ENCODE assay signal across 10 cellular contexts in the genomic region with DNA sequence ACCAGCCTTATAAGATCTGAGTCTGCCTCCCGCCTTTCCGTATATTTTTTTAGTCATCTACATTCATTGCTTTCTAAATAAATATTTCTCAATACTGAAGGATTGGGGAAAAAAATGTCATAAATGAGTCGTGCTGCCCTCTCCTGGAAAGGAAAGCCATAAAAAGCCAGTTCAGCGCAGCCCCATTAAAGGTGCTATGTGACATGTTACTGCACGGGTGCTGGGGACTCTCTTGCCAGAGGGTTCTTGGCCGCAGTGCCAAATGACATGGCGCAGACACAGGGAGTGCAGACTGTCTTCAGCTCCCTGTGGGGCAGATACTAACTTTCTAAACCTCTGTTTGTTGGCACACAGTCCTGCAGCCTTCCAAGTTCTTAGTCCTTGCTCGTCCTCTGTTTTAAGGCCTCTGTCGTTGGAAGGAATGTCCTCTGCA. TPM values are rescaled to one million over a fixed set of nuclear protein-coding genes. Genes with fewer than 3 reads are reported as not detected.
A peak's percentile ranks its signal among the peaks of the same experiment; 100 is the strongest.
DNase-seq lines count a peak whose midpoint lies in the region; ATAC-seq and TF ChIP-seq lines count a peak whose summit lies in the region.
"Had no signal": no experiment of that assay in that cellular context is flagged by ENCODE, and none has a peak within 500 bp of the region (broad histone marks: within the 10 kb centered on the region; RNA-seq: fewer than 3 reads in every experiment).

No MANE protein-coding gene starts in this region.

- H3K4me3 Mint-ChIP-seq in Caco-2 (ENCODE audit: unreplicated experiment), result no peak overlapping the region

- ATAC-seq in HG02642 (IDR thresholded peaks at IDR 0.05; ENCODE audit: poor library complexity, unreplicated experiment), result no peak

- DNase-seq in Caco-2, result peak in 1 of 2 experiments; percentile 49
- DNase-seq in M059J (ENCODE audit: low read depth), result peak; percentile 12
- DNase-seq in cardiac fibroblast (ENCODE audit: low read depth in 2 of 2), result peak; percentile 29 to 69
- peak; percentile 29 to 35 for DNase-seq in lung microvascular endothelial cell (ENCODE audit: low read depth in 2 of 2)
- no peak for DNase-seq in stimulated activated CD8-positive, alpha-beta memory T cell treated with anti-CD3 and anti-CD28 coated beads, Interleukin-4, amount 100 ng/mL, for 48 hours
- DNase-seq in putamen (ENCODE audit: low spot score), result no peak
- DNase-seq in SKM-1 (lab: John Stamatoyannopoulos, UW; ENCODE audit: unreplicated experiment), result no peak
- DNase-seq: foreskin melanocyte had no signal

- H3K27me3 ChIP-seq in Caco-2 (replicated peaks; ENCODE audit: control insufficient read depth, insufficient read depth, low read length), result no peaks in the 10 kb centered on the region
- H3K27me3 ChIP-seq: suprapubic skin had no signal

- no peaks in the 10 kb centered on the region; the same call in 1 of the 2 replicates for H3K4me1 ChIP-seq in Caco-2

- BruUV-seq in Caco-2 (replicated peaks; lab: Mats Ljungman, UMichigan), result no TSS peak

- no peaks in the 10 kb centered on the region for H3K36me3 ChIP-seq in Caco-2 (ENCODE audit: control insufficient read depth, insufficient read depth, low read length)
- H3K36me3 ChIP-seq: suprapubic skin had no signal

- H3K27me3 Mint-ChIP-seq in Caco-2 (ENCODE audit: insufficient read depth, unreplicated experiment), result no peaks in the 10 kb centered on the region

- H3K27ac Mint-ChIP-seq in Caco-2 (ENCODE audit: unreplicated experiment), result no peak overlapping the region

- H3K9me3 ChIP-seq in Caco-2, result peaks cover 4% of the 10 kb centered on the region; the same call in 1 of the 2 replicates
- H3K9me3 ChIP-seq: suprapubic skin had no signal

- intact Hi-C loops in Caco-2 (cut with micrococcal nuclease; ENCODE audit: unreplicated experiment), result loop anchor here (1.0 kb wide), 3 partner anchors 45 to 216 kb away; no protein-coding TSS in a partner anchor

- CTCF ChIA-PET in Caco-2 (lab: Charles Lee), result no interaction called here

- no peak overlapping the region for H3K4me3 ChIP-seq in Caco-2 (ENCODE audit: low read depth, low read length)
- no peak overlapping the region for H3K4me3 ChIP-seq in cardiac fibroblast (replicated peaks in 1 of 2; ENCODE audit: low read depth in 2 of 2, low read length in 2 of 2)
- H3K4me3 ChIP-seq: suprapubic skin had no signal

- TF ChIP-seq CTCF in Caco-2 (IDR thresholded peaks at IDR 0.05; ENCODE audit: insufficient read depth in 1 of 2, low read depth in 1 of 2, low read length in 1 of 2, severe bottlenecking in 1 of 2, unreplicated experiment in 1 of 2) (peak; percentile 24 to 47), cardiac fibroblast (IDR thresholded peaks at IDR 0.05; ENCODE audit: low read depth, low read length) (peak; percentile 43)

- no peaks in the 10 kb centered on the region for H3K4me1 Mint-ChIP-seq in Caco-2 (ENCODE audit: low read depth, unreplicated experiment)

- no peaks in the 10 kb centered on the region for H3K36me3 Mint-ChIP-seq in Caco-2 (ENCODE audit: insufficient read depth, unreplicated experiment)

- POLR2A ChIA-PET in Caco-2 (lab: Charles Lee), result no interaction called here

- H3K9me3 Mint-ChIP-seq in Caco-2 (ENCODE audit: unreplicated experiment), result no peaks in the 10 kb centered on the region

RNA-seq across cellular contexts. Expression of a gene that starts 53.7 kb away (rescaled TPM):
- 41.5 and 44.5 TPM in 2 replicates for total RNA-seq in Caco-2 (2022)
- total RNA-seq in M059J (2014; rRNA removed; shearing (Covaris generic)), result 11.9 and 23.1 TPM in 2 replicates
- 17.9 and 19.2 TPM in 2 replicates for total RNA-seq in lung microvascular endothelial cell

Comparison
In these comparisons a context has a peak if more than half of its experiments do, and no peak if none do; other contexts are left out.
1. DNase-seq: peak in M059J (single experiment), cardiac fibroblast (2 of 2) and lung microvascular endothelial cell (2 of 2); none in stimulated activated CD8-positive, alpha-beta memory T cell treated with anti-CD3 and anti-CD28 coated beads, Interleukin-4, amount 100 ng/mL, for 48 hours (single experiment), putamen (single experiment) and SKM-1 (single experiment).